In the genomic region with DNA sequence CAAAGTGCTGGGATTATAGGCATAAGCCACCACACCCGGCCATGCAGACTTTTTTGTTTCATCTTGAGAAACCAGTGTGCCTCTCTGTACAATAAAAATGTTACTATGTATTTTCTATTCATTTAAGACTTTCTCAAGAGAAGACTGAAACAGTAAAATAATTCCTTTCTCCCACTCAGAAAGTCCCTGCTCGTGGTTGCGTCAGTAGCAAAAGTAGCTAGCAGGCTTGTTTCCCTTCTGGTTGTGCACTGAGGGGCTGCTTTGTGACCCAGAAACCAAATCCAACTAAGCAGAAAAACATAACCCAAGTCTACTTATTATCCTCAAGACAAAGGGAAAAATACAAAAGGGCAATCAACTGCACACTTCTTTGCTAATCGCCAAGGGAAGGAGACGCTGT, we compare ENCODE assay signal across 30 cellular contexts. TPM values are rescaled to one million over a fixed set of nuclear protein-coding genes. Genes with fewer than 3 reads are reported as not detected.
"Had no signal": no experiment of that assay in that cellular context is flagged by ENCODE, and none has a peak within 500 bp of the region (broad histone marks: within the 10 kb centered on the region; RNA-seq: fewer than 3 reads in every experiment).

No MANE protein-coding gene starts in this region.

- H3K27me3 Mint-ChIP-seq: activated naive CD4-positive, alpha-beta T cell treated with anti-CD3 and anti-CD28 coated beads, Interleukin-2, amount 50 U/mL, for 24 hours; activated T-cell treated with anti-CD3 and anti-CD28 coated beads, Interleukin-2, amount 50 U/mL, for 24 hours; central memory CD8-positive, alpha-beta T cell; dendritic cell treated with granulocyte-macrophage colony-stimulating factor and Interleukin-4, amounts not matched to agents 40 ng/mL and 50 ng/mL, for 4 days; naive B cell; stimulated activated naive CD8-positive, alpha-beta T cell treated with anti-CD3 and anti-CD28 coated beads, Interleukin-15, Interleukin-2, amounts not matched to agents 100 ng/mL and 50 ng/mL, for 24 hours had no signal

- H3K4me3 ChIP-seq: heart left ventricle, ovary, right lobe of liver, upper lobe of left lung, vagina had no signal

- H3K4me1 Mint-ChIP-seq: endodermal cell had no signal

- H3K4me3 Mint-ChIP-seq: activated naive CD4-positive, alpha-beta T cell treated with anti-CD3 and anti-CD28 coated beads, Interleukin-2, amount 50 U/mL, for 24 hours; activated T-cell treated with anti-CD3 and anti-CD28 coated beads, Interleukin-2, amount 50 U/mL, for 24 hours; central memory CD8-positive, alpha-beta T cell; dendritic cell treated with granulocyte-macrophage colony-stimulating factor and Interleukin-4, amounts not matched to agents 40 ng/mL and 50 ng/mL, for 4 days; endodermal cell; immature natural killer cell; mesothelial cell of epicardium; naive B cell; stimulated activated effector memory CD8-positive, alpha-beta T cell treated with anti-CD3 and anti-CD28 coated beads, Interleukin-12 subunit alpha, Interleukin-12 subunit beta, amount 100 ng/mL, for 72 hours; stimulated activated naive CD8-positive, alpha-beta T cell treated with anti-CD3 and anti-CD28 coated beads, Interleukin-15, Interleukin-2, amounts not matched to agents 100 ng/mL and 50 ng/mL, for 24 hours; T-helper 2 cell treated with Interferon-gamma antibody and Interleukin-4, amounts not matched to agents 5 μg/mL and 100 μg/mL, for 36 hours had no signal

- H3K9me3 ChIP-seq: heart left ventricle, ovary, right lobe of liver, upper lobe of left lung, vagina had no signal

- ATAC-seq: esophagus mucosa; heart left ventricle; right lobe of liver; stimulated activated effector memory CD8-positive, alpha-beta T cell treated with anti-CD3 and anti-CD28 coated beads, Interleukin-12 subunit alpha, Interleukin-12 subunit beta, amount 100 ng/mL, for 72 hours had no signal

- H3K36me3 Mint-ChIP-seq: immature natural killer cell, mesothelial cell of epicardium, naive B cell had no signal

- H3K27ac ChIP-seq: heart left ventricle, ovary, right lobe of liver, upper lobe of left lung, vagina had no signal

- H3K9me3 Mint-ChIP-seq: activated naive CD4-positive, alpha-beta T cell treated with anti-CD3 and anti-CD28 coated beads, Interleukin-2, amount 50 U/mL, for 24 hours; central memory CD8-positive, alpha-beta T cell; dendritic cell treated with granulocyte-macrophage colony-stimulating factor and Interleukin-4, amounts not matched to agents 40 ng/mL and 50 ng/mL, for 4 days; immature natural killer cell; mesothelial cell of epicardium had no signal

- DNase-seq: activated CD4-positive, CD25-positive, alpha-beta regulatory T cell; activated CD8-positive, alpha-beta memory T cell treated with anti-CD3 and anti-CD28 coated beads, Interleukin-2, amount 50 U/mL, for 48 hours; activated gamma-delta T cell treated with Interleukin-2 at 50 U/mL for 16 hours; activated T-cell treated with anti-CD3 and anti-CD28 coated beads, Interleukin-2, amount 50 U/mL, for 24 hours; anterior cingulate cortex; endodermal cell; foreskin fibroblast; hypothalamus; immature natural killer cell; kidney; naive B cell; ovary; right lobe of liver; stimulated activated CD4-positive, alpha-beta T cell treated with anti-CD3 and anti-CD28 coated beads, Interleukin-4, amount 100 ng/mL, for 24 hours; T-helper 1 cell; upper lobe of left lung had no signal

- H3K27ac Mint-ChIP-seq: activated T-cell treated with anti-CD3 and anti-CD28 coated beads, Interleukin-2, amount 50 U/mL, for 24 hours; dendritic cell treated with granulocyte-macrophage colony-stimulating factor and Interleukin-4, amounts not matched to agents 40 ng/mL and 50 ng/mL, for 4 days; endodermal cell; immature natural killer cell; mesothelial cell of epicardium; progenitor cell of endocrine pancreas; stimulated activated effector memory CD8-positive, alpha-beta T cell treated with anti-CD3 and anti-CD28 coated beads, Interleukin-12 subunit alpha, Interleukin-12 subunit beta, amount 100 ng/mL, for 72 hours; stimulated activated naive CD8-positive, alpha-beta T cell treated with anti-CD3 and anti-CD28 coated beads, Interleukin-15, Interleukin-2, amounts not matched to agents 100 ng/mL and 50 ng/mL, for 24 hours; T-helper 2 cell treated with Interferon-gamma antibody and Interleukin-4, amounts not matched to agents 5 μg/mL and 100 μg/mL, for 36 hours had no signal

- H3K36me3 ChIP-seq: heart left ventricle, ovary, right lobe of liver, vagina had no signal

- H3K27me3 ChIP-seq: heart left ventricle, ovary, right lobe of liver, upper lobe of left lung, vagina had no signal

RNA-seq across cellular contexts. Expression of gene PRR15L, which starts 19.8 kb away (rescaled TPM):
- total RNA-seq: activated CD8-positive, alpha-beta memory T cell treated with anti-CD3 and anti-CD28 coated beads for 36 hours; skeletal muscle tissue had no signal
- polyA plus RNA-seq: neural cell had no signal
